In the genomic region with DNA sequence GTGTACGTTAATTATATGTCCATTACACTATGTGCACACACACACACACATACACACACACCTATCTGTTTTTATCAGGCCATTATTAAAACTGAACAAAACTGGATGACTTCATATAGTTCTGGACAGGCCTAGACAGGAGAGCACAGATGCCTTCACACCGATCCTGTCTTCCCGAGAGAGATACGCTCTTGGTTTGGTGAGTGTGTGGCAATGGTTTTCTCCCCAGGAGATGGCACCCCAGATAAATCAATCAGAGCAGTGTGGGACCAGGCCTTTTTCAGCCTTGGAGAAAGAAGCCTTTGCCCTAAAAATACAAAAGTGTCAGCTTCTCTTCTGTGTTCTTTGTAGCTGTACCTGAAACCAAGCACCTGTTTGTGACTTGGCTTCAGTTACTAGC, we compare ENCODE assay signal across 24 cellular contexts.
DNase-seq lines count a peak whose midpoint lies in the region; TF ChIP-seq lines count a peak whose summit lies in the region.
"Had no signal": no experiment of that assay in that cellular context is flagged by ENCODE, and none has a peak within 500 bp of the region (broad histone marks: within the 10 kb centered on the region; RNA-seq: fewer than 3 reads in every experiment).

No MANE protein-coding gene starts in this region.

- TF ChIP-seq CTCF in dorsolateral prefrontal cortex (IDR thresholded peaks at IDR 0.05 in 54 of 56, conservative IDR thresholded peaks at IDR 0.05 in 2 of 56; ENCODE audit: low read depth in 1 of 56, partially characterized antibody in 56 of 56) (peak in 51 of 56 donors; percentile 25 to 76 (median 50)), colonic mucosa (IDR thresholded peaks at IDR 0.05) (no peak)

- no peak overlapping the region for H3K9ac ChIP-seq in colonic mucosa (ENCODE audit: low read depth in 2 of 2, low read length in 2 of 2)
- H3K9ac ChIP-seq: KMS-11 had no signal

- H3K27me3 ChIP-seq in dorsolateral prefrontal cortex (no peaks in the 10 kb centered on the region), colonic mucosa (no peaks in the 10 kb centered on the region)
- H3K27me3 ChIP-seq: SJSA1 had no signal

- peak overlapping the region in 15 of 59 donors; percentile 7 to 80 (median 49) for H3K27ac ChIP-seq in dorsolateral prefrontal cortex
- H3K27ac ChIP-seq in colonic mucosa, result no peak overlapping the region
- H3K27ac ChIP-seq: KMS-11, PC-9, SJSA1 had no signal

- intact Hi-C loops in dorsolateral prefrontal cortex (cut with DNase I) (loop anchor here (2.0 to 5.0 kb wide), 4 partner anchors 37 to 263 kb away; a partner anchor contains a TSS), colonic mucosa (cut with DNase I) (no loop called here)

- no peaks in the 10 kb centered on the region for H3K36me3 ChIP-seq in colonic mucosa
- H3K36me3 ChIP-seq: SJSA1 had no signal

- no peaks in the 10 kb centered on the region for H3K4me1 ChIP-seq in colonic mucosa
- H3K4me1 ChIP-seq: Caco-2, SJSA1 had no signal

- H3K4me3 ChIP-seq in dorsolateral prefrontal cortex (no peak overlapping the region), colonic mucosa (no peak overlapping the region)
- H3K4me3 ChIP-seq: GM23338, PC-9, SJSA1 had no signal

- H3K9me3 ChIP-seq in colonic mucosa, result no peaks in the 10 kb centered on the region
- H3K9me3 ChIP-seq: Caco-2 had no signal

- peak; percentile 60 for DNase-seq in Ammon's horn (ENCODE audit: low spot score)
- peak in 2 of 10 donors; percentile 42 to 59 for DNase-seq in dorsolateral prefrontal cortex
- DNase-seq in hippocampal formation (lab: John Stamatoyannopoulos, UW), result peak; percentile 21 to 46
- DNase-seq in midbrain (lab: John Stamatoyannopoulos, UW), result peak; percentile 55
- DNase-seq in colonic mucosa, result no peak
- DNase-seq in activated T-cell treated with anti-CD3 and anti-CD28 coated beads, Interleukin-2, amount 50 U/mL, for 1 hour, result no peak
- DNase-seq in HT-29 (ENCODE audit: low spot score), result no peak
- no peak for DNase-seq in RPMI8226
- DNase-seq: Caco-2; CD8-positive, alpha-beta T cell; EL; GDM1; H9; MM.1S; NCI-H2029; NCI-H446 treated with DMSO at 0.1 percent for 48 hours; NCI-H526; NCI-H82; NK-92 treated with Interleukin-12 subunit alpha and Interleukin-12 subunit beta, amount 100 ng/mL, for 24 hours; PC-9; Right ventricle myocardium superior had no signal

Comparison
In these comparisons a context has a peak if more than half of its experiments do, and no peak if none do; other contexts are left out.
1. DNase-seq: peak in Ammon's horn (single experiment), hippocampal formation (2 of 2) and midbrain (single experiment); none in colonic mucosa (single experiment), activated T-cell treated with anti-CD3 and anti-CD28 coated beads, Interleukin-2, amount 50 U/mL, for 1 hour (single experiment), HT-29 (single experiment) and RPMI8226 (single experiment).